8 cellular contexts compared by ENCODE assay signal in genomic region chr14:88793259-88793625, GRCh38. TPM values are rescaled to one million over a fixed set of nuclear protein-coding genes. Genes with fewer than 3 reads are reported as not detected.
DNase-seq lines count a peak whose midpoint lies in the region; TF ChIP-seq lines count a peak whose summit lies in the region.

No MANE protein-coding gene starts in this region.

- H4K20me1 ChIP-seq in PC-9 (ENCODE audit: insufficient read depth): no peaks in the 10 kb centered on the region

- H2AK5ac ChIP-seq in neuronal stem cell (ENCODE audit: low read depth, low read length): peak overlapping the region; percentile 56

- no peak overlapping the region for H2BK15ac ChIP-seq in neuronal stem cell (ENCODE audit: low read length)

- intact Hi-C loops in PC-9 (cut with micrococcal nuclease; ENCODE audit: unreplicated experiment): loop anchor here (2.0 kb wide), 1 partner anchor 32 kb away; the partner anchor contains the start of gene TTC8

- peak overlapping the region; percentile 81 for H3K9ac ChIP-seq in neuronal stem cell (ENCODE audit: low read depth, low read length, poor library complexity)

- H3K36me3 ChIP-seq in PC-9 (ENCODE audit: low read depth): no peaks in the 10 kb centered on the region
- H3K36me3 ChIP-seq in neuronal stem cell (replicated peaks in 1 of 2; ENCODE audit: control insufficient read depth in 2 of 2, insufficient read depth in 2 of 2, low read length in 2 of 2): no peaks in the 10 kb centered on the region

- CTCF ChIA-PET in PC-9 (lab: Charles Lee): no interaction called here

- peak overlapping the region; percentile 61 for H2BK120ac ChIP-seq in neuronal stem cell (ENCODE audit: low read depth, low read length)

- H2AFZ ChIP-seq in PC-9 (peak overlapping the region; percentile 80), neuronal stem cell (ENCODE audit: low read length) (peak overlapping the region; percentile 95)

- no peak overlapping the region for H4K91ac ChIP-seq in neuronal stem cell (ENCODE audit: low read depth, low read length, poor library complexity)

- BruUV-seq in PC-9 (replicated peaks; lab: Mats Ljungman, UMichigan): no TSS peak

- no peak for DNase-seq in PC-9
- DNase-seq in epithelial cell of prostate (ENCODE audit: low read depth, low spot score): no peak
- DNase-seq in neuronal stem cell (ENCODE audit: low spot score): no peak
- DNase-seq in COLO829 (ENCODE audit: low spot score): no peak
- DNase-seq in NCI-H2081 treated with DMSO at 0.1 percent for 48 hours (lab: John Stamatoyannopoulos, UW): no peak
- DNase-seq in NCI-H2171 (lab: John Stamatoyannopoulos, UW): no peak
- no peak for DNase-seq in NCI-H82 treated with DMSO at 0.1 percent for 48 hours (lab: John Stamatoyannopoulos, UW; ENCODE audit: unreplicated experiment)

- no peak overlapping the region for H3K14ac ChIP-seq in neuronal stem cell (ENCODE audit: low read length)

- no peak overlapping the region for H3K4ac ChIP-seq in neuronal stem cell (ENCODE audit: low read length)

- H3K4me3 ChIP-seq in PC-9: peak overlapping the region; percentile 63; the same call in 1 of the 2 replicates
- peak overlapping the region; percentile 63 to 87 for H3K4me3 ChIP-seq in neuronal stem cell (ENCODE audit: low read length in 2 of 2)

- no peak; the same call in 1 of the 2 replicates for TF ChIP-seq CTCF in C4-2B (conservative IDR thresholded peaks at IDR 0.05)
- no peak for TF ChIP-seq CTCF in PC-9 (conservative IDR thresholded peaks at IDR 0.05)

- H3K79me1 ChIP-seq in neuronal stem cell (ENCODE audit: low read depth, low read length): no peaks in the 10 kb centered on the region

- WGBS in neuronal stem cell (ENCODE audit: extremely low coverage in 2 of 2, insufficient read length in 2 of 2, insufficient replicate concordance in 1 of 2), 2 donors: no CpG with 5 or more reads among the region's 13 CpGs

- no peaks in the 10 kb centered on the region for H3K9me2 ChIP-seq in PC-9 (ENCODE audit: insufficient read depth)

- peak overlapping the region; percentile 88 for H3K4me2 ChIP-seq in PC-9
- H3K4me2 ChIP-seq in neuronal stem cell (ENCODE audit: insufficient read depth, low read length, poor library complexity, severe bottlenecking): peak overlapping the region; percentile 78

- no peak overlapping the region for H3K23ac ChIP-seq in neuronal stem cell (ENCODE audit: low read depth, low read length, poor library complexity)

- H3K27ac ChIP-seq in C4-2B: peak overlapping the region; percentile 54
- H3K27ac ChIP-seq in PC-9: no peak overlapping the region
- peak overlapping the region; percentile 28 for H3K27ac ChIP-seq in epithelial cell of prostate
- no peak overlapping the region for H3K27ac ChIP-seq in neuronal stem cell (replicated peaks; ENCODE audit: low read length)

- H3K18ac ChIP-seq in neuronal stem cell (ENCODE audit: low read length): peak overlapping the region; percentile 95

- H4K8ac ChIP-seq in neuronal stem cell (ENCODE audit: low read depth, low read length): no peak overlapping the region

- H2BK5ac ChIP-seq in neuronal stem cell (ENCODE audit: low read length): no peak overlapping the region

- no peaks in the 10 kb centered on the region for H3K79me2 ChIP-seq in PC-9 (ENCODE audit: low read depth)

- no peaks in the 10 kb centered on the region for H3F3A ChIP-seq in PC-9 (ENCODE audit: insufficient read depth, low read depth)

- no peaks in the 10 kb centered on the region for H3K9me3 ChIP-seq in PC-9 (ENCODE audit: insufficient read depth, low read depth)
- H3K9me3 ChIP-seq in neuronal stem cell (replicated peaks in 1 of 2; ENCODE audit: control insufficient read depth in 2 of 2, insufficient read depth in 1 of 2, low read depth in 1 of 2, low read length in 2 of 2): no peaks in the 10 kb centered on the region

- H3K4me1 ChIP-seq in PC-9 (replicated peaks; ENCODE audit: insufficient read depth) (no peaks in the 10 kb centered on the region), neuronal stem cell (ENCODE audit: control insufficient read depth in 2 of 2, insufficient read depth in 1 of 2, low read depth in 1 of 2, low read length in 2 of 2) (no peaks in the 10 kb centered on the region)

- no peaks in the 10 kb centered on the region for H3K27me3 ChIP-seq in PC-9 (ENCODE audit: insufficient read depth, low read depth)
- peaks cover 0 to 44% (median 20%) of the 10 kb centered on the region in 3 experiments for H3K27me3 ChIP-seq in neuronal stem cell (ENCODE audit: control insufficient read depth in 3 of 3, insufficient read depth in 3 of 3, low read depth in 1 of 3, low read length in 3 of 3)

- no peak overlapping the region for H2BK12ac ChIP-seq in neuronal stem cell (ENCODE audit: low read length)

- POLR2A ChIA-PET in PC-9 (lab: Charles Lee; ENCODE audit: unreplicated experiment): interaction anchor here (0.6 kb wide), 1 partner anchor 23 kb away, joined by 3 read pairs; no protein-coding TSS in a partner anchor

RNA-seq across cellular contexts. Expression of gene EML5, which starts 0.5 kb away (rescaled TPM):
- total RNA-seq in PC-9 (2021): 0.43 and 0.46 TPM in 2 replicates
- polyA plus RNA-seq in neuronal stem cell (2013, experiment 1 of 2): 0.28 TPM
- 0.19 TPM for polyA plus RNA-seq in neuronal stem cell (2013, experiment 2 of 2)

RNA-seq across cellular contexts. Expression of gene TTC8, which starts 31.2 kb away (rescaled TPM):
- 8.1 and 8.5 TPM in 2 replicates for total RNA-seq in PC-9 (2021)
- 18.3 TPM for polyA plus RNA-seq in neuronal stem cell (2013, experiment 1 of 2)
- polyA plus RNA-seq in neuronal stem cell (2013, experiment 2 of 2): 18.0 TPM

Comparison
In these comparisons a context has a peak if more than half of its experiments do, and no peak if none do; other contexts are left out.
1. H3K27ac ChIP-seq: peak in C4-2B (single experiment) and epithelial cell of prostate (single experiment); none in PC-9 (single experiment) and neuronal stem cell (single experiment).